In the genomic region with DNA sequence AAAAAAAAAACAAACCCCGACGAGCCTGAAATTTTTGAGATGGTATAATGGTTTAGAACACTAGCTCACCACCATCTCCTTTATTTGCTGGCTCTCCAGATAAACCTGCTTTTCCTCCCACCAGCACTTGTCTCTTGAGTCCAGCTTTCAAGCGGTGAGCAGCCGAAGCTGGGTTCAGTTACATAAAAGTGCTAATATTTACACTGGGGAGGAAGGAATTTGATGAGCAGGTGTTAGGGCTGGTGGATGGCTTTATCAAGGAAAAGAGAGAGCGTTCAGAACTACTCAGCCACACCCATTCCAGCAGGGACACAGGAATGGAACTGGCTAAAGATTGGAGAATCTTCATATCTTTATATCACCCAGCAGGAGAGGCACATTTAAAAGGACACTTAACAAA, we compare ENCODE assay signal across 1 cellular context.
TF ChIP-seq lines count a peak whose summit lies in the region.

No MANE protein-coding gene starts in this region.

TF ChIP-seq in HepG2, 621 proteins besides CTCF, POLR2A, EP300 and RAD21 (continued from another document and continues in another):
- TF ChIP-seq SOX6 (IDR thresholded peaks at IDR 0.05) (no peak), SOX6 (CRISPR knock-in tag; IDR thresholded peaks at IDR 0.05) (peak; percentile 77; the same call in 1 of the 2 replicates), PCBP2 (optimal IDR thresholded peaks at IDR 0.05; ENCODE audit: low read depth, low read length, poor library complexity, severe bottlenecking) (no peak), SAP130 (CRISPR knock-in tag; IDR thresholded peaks at IDR 0.05; ENCODE audit: low read depth) (peak; percentile 56; the same call in 1 of the 2 replicates), THYN1 (CRISPR knock-in tag; IDR thresholded peaks at IDR 0.05; ENCODE audit: borderline replicate concordance, low read depth) (no peak), ZNF549 (CRISPR knock-in tag; IDR thresholded peaks at IDR 0.05) (no peak), FOXP1 (IDR thresholded peaks at IDR 0.05) (no peak), FOXP1 (CRISPR knock-in tag; IDR thresholded peaks at IDR 0.05) (0 out of 2 replicates have a peak, but pooled peaks have one; percentile 26), BCL6 (CRISPR knock-in tag; IDR thresholded peaks at IDR 0.05) (peak; percentile 63), MAF1 (CRISPR knock-in tag; IDR thresholded peaks at IDR 0.05; ENCODE audit: borderline replicate concordance) (no peak), RAD51 (IDR thresholded peaks at IDR 0.05; ENCODE audit: borderline replicate concordance) (no peak), ZNF543 (CRISPR knock-in tag; IDR thresholded peaks at IDR 0.05) (no peak), TRIM24 (CRISPR knock-in tag; IDR thresholded peaks at IDR 0.05) (no peak), ZNF616 (CRISPR knock-in tag; IDR thresholded peaks at IDR 0.05; ENCODE audit: low read depth) (no peak), TEAD3 (CRISPR knock-in tag; optimal IDR thresholded peaks at IDR 0.05; ENCODE audit: borderline replicate concordance) (peak; percentile 88), RBFOX2 (IDR thresholded peaks at IDR 0.05; ENCODE audit: low read depth, low read length) (no peak), JARID2 (CRISPR knock-in tag; IDR thresholded peaks at IDR 0.05; ENCODE audit: insufficient replicate concordance) (no peak), KDM1A (CRISPR knock-in tag; IDR thresholded peaks at IDR 0.05) (0 out of 2 replicates have a peak, but pooled peaks have one; percentile 43), ZNF766 (CRISPR knock-in tag; IDR thresholded peaks at IDR 0.05; ENCODE audit: borderline replicate concordance) (no peak), ZNF564 (CRISPR knock-in tag; IDR thresholded peaks at IDR 0.05) (no peak), ZNF614 (CRISPR knock-in tag; IDR thresholded peaks at IDR 0.05; ENCODE audit: borderline replicate concordance) (no peak), FOXA1 (IDR thresholded peaks at IDR 0.05) (no peak), FOXA1 (CRISPR knock-in tag; IDR thresholded peaks at IDR 0.05) (peak; percentile 80), KAT8 (CRISPR knock-in tag; IDR thresholded peaks at IDR 0.05) (no peak), HNRNPK (IDR thresholded peaks at IDR 0.05; ENCODE audit: low read depth, low read length, poor library complexity, severe bottlenecking) (no peak), YEATS4 (CRISPR knock-in tag; IDR thresholded peaks at IDR 0.05; ENCODE audit: borderline replicate concordance) (no peak), MTA1 (CRISPR knock-in tag; IDR thresholded peaks at IDR 0.05; ENCODE audit: borderline replicate concordance) (no peak), ZNF644 (CRISPR knock-in tag; IDR thresholded peaks at IDR 0.05; ENCODE audit: low read depth) (no peak), ZNF530 (CRISPR knock-in tag; IDR thresholded peaks at IDR 0.05; ENCODE audit: low read depth) (no peak), SP5 (CRISPR knock-in tag; IDR thresholded peaks at IDR 0.05; ENCODE audit: borderline replicate concordance, low read depth) (peak; percentile 48), SNAI1 (CRISPR knock-in tag; IDR thresholded peaks at IDR 0.05; ENCODE audit: borderline replicate concordance) (peak; percentile 91; the same call in 1 of the 2 replicates), FOXJ3 (CRISPR knock-in tag; IDR thresholded peaks at IDR 0.05; ENCODE audit: borderline replicate concordance) (no peak)
- TF ChIP-seq, protein P1, sequence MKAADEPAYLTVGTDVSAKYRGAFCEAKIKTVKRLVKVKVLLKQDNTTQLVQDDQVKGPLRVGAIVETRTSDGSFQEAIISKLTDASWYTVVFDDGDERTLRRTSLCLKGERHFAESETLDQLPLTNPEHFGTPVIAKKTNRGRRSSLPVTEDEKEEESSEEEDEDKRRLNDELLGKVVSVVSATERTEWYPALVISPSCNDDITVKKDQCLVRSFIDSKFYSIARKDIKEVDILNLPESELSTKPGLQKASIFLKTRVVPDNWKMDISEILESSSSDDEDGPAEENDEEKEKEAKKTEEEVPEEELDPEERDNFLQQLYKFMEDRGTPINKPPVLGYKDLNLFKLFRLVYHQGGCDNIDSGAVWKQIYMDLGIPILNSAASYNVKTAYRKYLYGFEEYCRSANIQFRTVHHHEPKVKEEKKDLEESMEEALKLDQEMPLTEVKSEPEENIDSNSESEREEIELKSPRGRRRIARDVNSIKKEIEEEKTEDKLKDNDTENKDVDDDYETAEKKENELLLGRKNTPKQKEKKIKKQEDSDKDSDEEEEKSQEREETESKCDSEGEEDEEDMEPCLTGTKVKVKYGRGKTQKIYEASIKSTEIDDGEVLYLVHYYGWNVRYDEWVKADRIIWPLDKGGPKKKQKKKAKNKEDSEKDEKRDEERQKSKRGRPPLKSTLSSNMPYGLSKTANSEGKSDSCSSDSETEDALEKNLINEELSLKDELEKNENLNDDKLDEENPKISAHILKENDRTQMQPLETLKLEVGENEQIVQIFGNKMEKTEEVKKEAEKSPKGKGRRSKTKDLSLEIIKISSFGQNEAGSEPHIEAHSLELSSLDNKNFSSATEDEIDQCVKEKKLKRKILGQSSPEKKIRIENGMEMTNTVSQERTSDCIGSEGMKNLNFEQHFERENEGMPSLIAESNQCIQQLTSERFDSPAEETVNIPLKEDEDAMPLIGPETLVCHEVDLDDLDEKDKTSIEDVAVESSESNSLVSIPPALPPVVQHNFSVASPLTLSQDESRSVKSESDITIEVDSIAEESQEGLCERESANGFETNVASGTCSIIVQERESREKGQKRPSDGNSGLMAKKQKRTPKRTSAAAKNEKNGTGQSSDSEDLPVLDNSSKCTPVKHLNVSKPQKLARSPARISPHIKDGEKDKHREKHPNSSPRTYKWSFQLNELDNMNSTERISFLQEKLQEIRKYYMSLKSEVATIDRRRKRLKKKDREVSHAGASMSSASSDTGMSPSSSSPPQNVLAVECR (CRISPR knock-in tag; IDR thresholded peaks at IDR 0.05; ENCODE audit: borderline replicate concordance), result no peak; the same call in 1 of the 2 replicates
- TF ChIP-seq, protein P2, sequence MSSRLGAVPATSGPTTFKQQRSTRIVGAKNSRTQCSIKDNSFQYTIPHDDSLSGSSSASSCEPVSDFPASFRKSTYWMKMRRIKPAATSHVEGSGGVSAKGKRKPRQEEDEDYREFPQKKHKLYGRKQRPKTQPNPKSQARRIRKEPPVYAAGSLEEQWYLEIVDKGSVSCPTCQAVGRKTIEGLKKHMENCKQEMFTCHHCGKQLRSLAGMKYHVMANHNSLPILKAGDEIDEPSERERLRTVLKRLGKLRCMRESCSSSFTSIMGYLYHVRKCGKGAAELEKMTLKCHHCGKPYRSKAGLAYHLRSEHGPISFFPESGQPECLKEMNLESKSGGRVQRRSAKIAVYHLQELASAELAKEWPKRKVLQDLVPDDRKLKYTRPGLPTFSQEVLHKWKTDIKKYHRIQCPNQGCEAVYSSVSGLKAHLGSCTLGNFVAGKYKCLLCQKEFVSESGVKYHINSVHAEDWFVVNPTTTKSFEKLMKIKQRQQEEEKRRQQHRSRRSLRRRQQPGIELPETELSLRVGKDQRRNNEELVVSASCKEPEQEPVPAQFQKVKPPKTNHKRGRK (CRISPR knock-in tag; IDR thresholded peaks at IDR 0.05), result no peak
- TF ChIP-seq, protein P3, sequence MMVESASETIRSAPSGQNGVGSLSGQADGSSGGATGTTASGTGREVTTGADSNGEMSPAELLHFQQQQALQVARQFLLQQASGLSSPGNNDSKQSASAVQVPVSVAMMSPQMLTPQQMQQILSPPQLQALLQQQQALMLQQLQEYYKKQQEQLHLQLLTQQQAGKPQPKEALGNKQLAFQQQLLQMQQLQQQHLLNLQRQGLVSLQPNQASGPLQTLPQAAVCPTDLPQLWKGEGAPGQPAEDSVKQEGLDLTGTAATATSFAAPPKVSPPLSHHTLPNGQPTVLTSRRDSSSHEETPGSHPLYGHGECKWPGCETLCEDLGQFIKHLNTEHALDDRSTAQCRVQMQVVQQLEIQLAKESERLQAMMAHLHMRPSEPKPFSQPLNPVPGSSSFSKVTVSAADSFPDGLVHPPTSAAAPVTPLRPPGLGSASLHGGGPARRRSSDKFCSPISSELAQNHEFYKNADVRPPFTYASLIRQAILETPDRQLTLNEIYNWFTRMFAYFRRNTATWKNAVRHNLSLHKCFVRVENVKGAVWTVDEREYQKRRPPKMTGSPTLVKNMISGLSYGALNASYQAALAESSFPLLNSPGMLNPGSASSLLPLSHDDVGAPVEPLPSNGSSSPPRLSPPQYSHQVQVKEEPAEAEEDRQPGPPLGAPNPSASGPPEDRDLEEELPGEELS (CRISPR knock-in tag; IDR thresholded peaks at IDR 0.05), result peak; percentile 74
- TF ChIP-seq, protein P4, sequence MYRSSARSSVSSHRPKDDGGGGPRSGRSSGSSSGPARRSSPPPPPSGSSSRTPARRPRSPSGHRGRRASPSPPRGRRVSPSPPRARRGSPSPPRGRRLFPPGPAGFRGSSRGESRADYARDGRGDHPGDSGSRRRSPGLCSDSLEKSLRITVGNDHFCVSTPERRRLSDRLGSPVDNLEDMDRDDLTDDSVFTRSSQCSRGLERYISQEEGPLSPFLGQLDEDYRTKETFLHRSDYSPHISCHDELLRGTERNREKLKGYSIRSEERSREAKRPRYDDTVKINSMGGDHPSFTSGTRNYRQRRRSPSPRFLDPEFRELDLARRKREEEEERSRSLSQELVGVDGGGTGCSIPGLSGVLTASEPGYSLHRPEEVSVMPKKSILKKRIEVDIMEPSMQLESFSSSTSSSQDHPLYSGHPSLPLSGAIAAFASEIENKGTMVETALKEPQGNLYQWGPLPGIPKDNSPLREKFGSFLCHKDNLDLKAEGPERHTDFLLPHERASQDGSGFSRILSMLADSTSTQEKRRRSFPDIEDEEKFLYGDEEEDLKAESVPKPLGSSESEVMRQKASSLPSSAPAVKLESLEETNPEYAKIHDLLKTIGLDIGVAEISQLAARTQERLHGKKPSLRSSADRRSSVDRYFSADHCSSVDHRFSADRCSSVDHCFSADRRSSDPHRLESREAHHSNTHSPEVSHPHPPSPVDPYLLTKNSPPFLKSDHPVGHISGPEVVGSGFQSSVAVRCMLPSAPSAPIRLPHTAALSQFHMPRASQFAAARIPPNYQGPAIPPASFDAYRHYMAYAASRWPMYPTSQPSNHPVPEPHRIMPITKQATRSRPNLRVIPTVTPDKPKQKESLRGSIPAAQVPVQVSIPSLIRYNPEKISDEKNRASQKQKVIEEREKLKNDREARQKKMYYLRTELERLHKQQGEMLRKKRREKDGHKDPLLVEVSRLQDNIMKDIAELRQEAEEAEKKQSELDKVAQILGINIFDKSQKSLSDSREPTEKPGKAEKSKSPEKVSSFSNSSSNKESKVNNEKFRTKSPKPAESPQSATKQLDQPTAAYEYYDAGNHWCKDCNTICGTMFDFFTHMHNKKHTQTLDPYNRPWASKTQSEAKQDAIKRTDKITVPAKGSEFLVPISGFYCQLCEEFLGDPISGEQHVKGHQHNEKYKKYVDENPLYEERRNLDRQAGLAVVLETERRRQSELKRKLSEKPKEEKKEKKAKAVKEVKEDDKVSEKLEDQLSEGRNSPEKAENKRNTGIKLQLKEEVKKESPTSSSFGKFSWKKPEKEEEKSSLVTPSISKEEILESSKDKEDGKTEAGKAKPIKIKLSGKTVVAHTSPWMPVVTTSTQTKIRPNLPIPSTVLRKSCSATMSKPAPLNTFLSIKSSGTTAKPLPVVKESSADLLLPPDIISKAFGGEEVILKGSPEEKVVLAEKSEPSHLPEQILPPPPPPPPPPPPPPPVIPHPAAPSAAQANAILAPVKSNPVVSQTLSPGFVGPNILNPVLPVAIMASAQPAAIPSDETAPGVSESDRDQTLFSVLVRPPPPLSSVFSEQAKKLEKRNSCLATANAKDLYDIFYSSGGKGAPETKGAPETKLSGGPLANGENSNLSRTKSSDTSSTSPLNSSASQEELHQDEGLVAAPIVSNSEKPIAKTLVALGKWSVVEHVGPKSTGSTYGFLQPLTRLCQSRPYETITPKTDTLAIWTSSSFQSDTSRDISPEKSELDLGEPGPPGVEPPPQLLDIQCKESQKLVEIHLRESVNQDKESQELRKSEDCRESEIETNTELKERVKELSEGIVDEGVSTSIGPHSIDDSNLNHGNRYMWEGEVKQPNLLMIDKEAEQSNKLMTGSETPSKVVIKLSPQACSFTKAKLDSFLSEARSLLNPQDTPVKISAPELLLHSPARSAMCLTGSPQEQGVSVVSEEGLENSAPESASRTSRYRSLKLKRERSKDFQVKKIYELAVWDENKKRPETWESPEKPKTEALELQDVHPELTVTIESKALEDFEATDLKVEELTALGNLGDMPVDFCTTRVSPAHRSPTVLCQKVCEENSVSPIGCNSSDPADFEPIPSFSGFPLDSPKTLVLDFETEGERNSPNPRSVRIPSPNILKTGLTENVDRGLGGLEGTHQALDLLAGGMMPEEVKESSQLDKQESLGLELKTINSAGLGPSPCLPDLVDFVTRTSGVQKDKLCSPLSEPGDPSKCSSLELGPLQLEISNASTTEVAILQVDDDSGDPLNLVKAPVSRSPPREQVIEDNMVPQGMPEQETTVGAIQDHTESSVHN (CRISPR knock-in tag; IDR thresholded peaks at IDR 0.05), result no peak
- TF ChIP-seq, protein P5, sequence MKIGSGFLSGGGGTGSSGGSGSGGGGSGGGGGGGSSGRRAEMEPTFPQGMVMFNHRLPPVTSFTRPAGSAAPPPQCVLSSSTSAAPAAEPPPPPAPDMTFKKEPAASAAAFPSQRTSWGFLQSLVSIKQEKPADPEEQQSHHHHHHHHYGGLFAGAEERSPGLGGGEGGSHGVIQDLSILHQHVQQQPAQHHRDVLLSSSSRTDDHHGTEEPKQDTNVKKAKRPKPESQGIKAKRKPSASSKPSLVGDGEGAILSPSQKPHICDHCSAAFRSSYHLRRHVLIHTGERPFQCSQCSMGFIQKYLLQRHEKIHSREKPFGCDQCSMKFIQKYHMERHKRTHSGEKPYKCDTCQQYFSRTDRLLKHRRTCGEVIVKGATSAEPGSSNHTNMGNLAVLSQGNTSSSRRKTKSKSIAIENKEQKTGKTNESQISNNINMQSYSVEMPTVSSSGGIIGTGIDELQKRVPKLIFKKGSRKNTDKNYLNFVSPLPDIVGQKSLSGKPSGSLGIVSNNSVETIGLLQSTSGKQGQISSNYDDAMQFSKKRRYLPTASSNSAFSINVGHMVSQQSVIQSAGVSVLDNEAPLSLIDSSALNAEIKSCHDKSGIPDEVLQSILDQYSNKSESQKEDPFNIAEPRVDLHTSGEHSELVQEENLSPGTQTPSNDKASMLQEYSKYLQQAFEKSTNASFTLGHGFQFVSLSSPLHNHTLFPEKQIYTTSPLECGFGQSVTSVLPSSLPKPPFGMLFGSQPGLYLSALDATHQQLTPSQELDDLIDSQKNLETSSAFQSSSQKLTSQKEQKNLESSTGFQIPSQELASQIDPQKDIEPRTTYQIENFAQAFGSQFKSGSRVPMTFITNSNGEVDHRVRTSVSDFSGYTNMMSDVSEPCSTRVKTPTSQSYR (CRISPR knock-in tag; IDR thresholded peaks at IDR 0.05; ENCODE audit: borderline replicate concordance), result 0 out of 2 replicates have a peak, but pooled peaks have one; percentile 7
- TF ChIP-seq, protein P6, sequence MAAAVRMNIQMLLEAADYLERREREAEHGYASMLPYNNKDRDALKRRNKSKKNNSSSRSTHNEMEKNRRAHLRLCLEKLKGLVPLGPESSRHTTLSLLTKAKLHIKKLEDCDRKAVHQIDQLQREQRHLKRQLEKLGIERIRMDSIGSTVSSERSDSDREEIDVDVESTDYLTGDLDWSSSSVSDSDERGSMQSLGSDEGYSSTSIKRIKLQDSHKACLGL (CRISPR knock-in tag; IDR thresholded peaks at IDR 0.05), result no peak
